In the genomic region with DNA sequence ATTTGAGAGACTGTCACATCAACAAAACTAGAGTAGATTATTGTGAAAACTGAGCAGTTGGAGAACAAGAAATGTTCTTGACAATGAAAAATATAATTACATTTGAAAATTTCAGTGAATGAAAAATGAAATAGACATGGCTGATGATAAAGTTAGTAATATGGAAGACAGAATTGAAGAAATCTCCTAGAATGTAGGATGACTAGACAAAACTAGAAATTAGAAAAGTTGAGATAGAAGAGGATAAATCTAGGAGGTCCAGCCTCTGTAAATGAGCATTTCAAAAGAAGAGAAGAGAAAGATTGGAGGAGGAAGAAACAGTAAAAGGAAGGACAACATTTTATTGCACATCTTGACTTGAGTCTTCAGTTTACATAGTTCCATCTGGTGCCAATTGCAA, we compare ENCODE assay signal across 24 cellular contexts.
"Had no signal": no experiment of that assay in that cellular context is flagged by ENCODE, and none has a peak within 500 bp of the region (broad histone marks: within the 10 kb centered on the region; RNA-seq: fewer than 3 reads in every experiment).

No MANE protein-coding gene starts in this region.

- H3K27me3 ChIP-seq: colonic mucosa, esophagus squamous epithelium, neural progenitor cell, ovary, sigmoid colon, spleen, testis, tibial artery had no signal

- H3K4me3 ChIP-seq: colonic mucosa, esophagus squamous epithelium, lung, neural progenitor cell, ovary, psoas muscle, sigmoid colon, spleen, testis, tibial artery had no signal

- H3K9me3 ChIP-seq: colonic mucosa, psoas muscle, sigmoid colon, testis had no signal

- H3K27ac ChIP-seq: colonic mucosa, esophagus squamous epithelium, neural progenitor cell, ovary, psoas muscle, sigmoid colon, spleen, testis, tibial artery had no signal

- H3K4me1 Mint-ChIP-seq: memory B cell; nephron; stimulated activated memory B cell treated with anti-CD40 and anti-IgM and Interleukin-4, amounts not matched to agents 10 μg/mL and 1 μg/mL and 100 μg/mL, for 72 hours had no signal

- DNase-seq: colonic mucosa; effector memory CD4-positive, alpha-beta T cell; esophagus squamous epithelium; psoas muscle; sigmoid colon; stimulated activated CD4-positive, alpha-beta T cell treated with anti-CD3 and anti-CD28 coated beads, Interleukin-4, amount 100 ng/mL, for 4 hours; stimulated activated naive CD8-positive, alpha-beta T cell treated with anti-CD3 and anti-CD28 coated beads, Interleukin-15, Interleukin-2, amounts not matched to agents 100 U/mL and 50 U/mL, for 24 hours; substantia nigra; testis; tibial artery had no signal

- H3K36me3 ChIP-seq: colonic mucosa, esophagus squamous epithelium, neural progenitor cell, ovary, sigmoid colon, spleen, tibial artery had no signal

- H3K27ac Mint-ChIP-seq: dendritic cell treated with granulocyte-macrophage colony-stimulating factor and Interleukin-4, amounts not matched to agents 40 ng/mL and 50 ng/mL, for 4 days; memory B cell; nephron; neural progenitor cell; stimulated activated memory B cell treated with anti-CD40 and anti-IgM and Interleukin-4, amounts not matched to agents 10 μg/mL and 1 μg/mL and 100 μg/mL, for 72 hours; type B pancreatic cell had no signal

- H3K4me1 ChIP-seq: colonic mucosa, neural progenitor cell, psoas muscle, spleen, testis had no signal

- H3K4me2 ChIP-seq: neural progenitor cell had no signal

- FAIRE-seq: endothelial cell of umbilical vein, frontal cortex, keratinocyte had no signal

- ATAC-seq: left lobe of liver; psoas muscle; right cardiac atrium; stimulated activated memory B cell treated with anti-CD40 and anti-IgM and Interleukin-4, amounts not matched to agents 10 μg/mL and 1 μg/mL and 100 μg/mL, for 72 hours; stimulated activated naive CD8-positive, alpha-beta T cell treated with anti-CD3 and anti-CD28 coated beads, Interleukin-15, Interleukin-2, amounts not matched to agents 100 U/mL and 50 U/mL, for 24 hours had no signal

- H3K4me3 Mint-ChIP-seq: dendritic cell treated with granulocyte-macrophage colony-stimulating factor and Interleukin-4, amounts not matched to agents 40 ng/mL and 50 ng/mL, for 4 days; memory B cell; nephron; neural progenitor cell; stimulated activated memory B cell treated with anti-CD40 and anti-IgM and Interleukin-4, amounts not matched to agents 10 μg/mL and 1 μg/mL and 100 μg/mL, for 72 hours; type B pancreatic cell had no signal

- H3K36me3 Mint-ChIP-seq: neural progenitor cell, type B pancreatic cell had no signal

- H3K9ac ChIP-seq: neural progenitor cell had no signal

- H2AFZ ChIP-seq: neural progenitor cell had no signal
